21 cellular contexts compared by ENCODE assay signal in genomic region chr13:111050539-111050879, GRCh38.
"Had no signal": no experiment of that assay in that cellular context is flagged by ENCODE, and none has a peak within 500 bp of the region (broad histone marks: within the 10 kb centered on the region; RNA-seq: fewer than 3 reads in every experiment).

No MANE protein-coding gene starts in this region.

- H3K4me1 ChIP-seq: breast epithelium, testis had no signal

- DNase-seq: activated B cell treated with CpG ODN at 0.5 μM for 24 hours; activated CD4-positive, alpha-beta T cell treated with anti-CD3 and anti-CD28 coated beads, Interleukin-2, amount 50 U/mL, for 1 hour; activated gamma-delta T cell treated with Interleukin-2 at 50 U/mL for 16 hours; activated naive CD4-positive, alpha-beta T cell treated with anti-CD3 and anti-CD28 coated beads, Interleukin-2, amount 50 U/mL, for 16 hours; activated T-cell treated with anti-CD3 and anti-CD28 coated beads, Interleukin-2, amount 50 U/mL, for 4 hours; effector CD8-positive, alpha-beta T cell; naive B cell; nephron progenitor cell; occipital lobe; stimulated activated CD4-positive, alpha-beta T cell treated with anti-CD3 and anti-CD28 coated beads, Interleukin-4, amount 100 ng/mL, for 1 hour; T-helper 17 cell; trophoblast cell had no signal

- H3K27ac ChIP-seq: breast epithelium, gastroesophageal sphincter, right atrium auricular region, testis had no signal

- H3K4me1 Mint-ChIP-seq: central memory CD8-positive, alpha-beta T cell; mesothelial cell of epicardium had no signal

- H3K27me3 ChIP-seq: breast epithelium, gastroesophageal sphincter, right atrium auricular region, testis had no signal

- H3K9me3 ChIP-seq: breast epithelium, gastroesophageal sphincter, right atrium auricular region, testis had no signal

- H3K36me3 Mint-ChIP-seq: mesothelial cell of epicardium, naive B cell had no signal

- ATAC-seq: activated CD8-positive, alpha-beta T cell treated with anti-CD3 and anti-CD28 coated beads for 36 hours; activated T-cell treated with anti-CD3 and anti-CD28 coated beads, Interleukin-2, amount 50 U/mL, for 4 hours; activated T-helper 17 cell treated with anti-CD3 and anti-CD28 coated beads, Interleukin-2, amount 50 U/mL, for 72 hours; gastroesophageal sphincter; stimulated activated naive CD8-positive, alpha-beta T cell treated with anti-CD3 and anti-CD28 coated beads, Interleukin-15, Interleukin-2, amounts not matched to agents 100 U/mL and 50 U/mL, for 24 hours; T-helper 17 cell had no signal

- H3K9me3 Mint-ChIP-seq: activated B cell treated with CpG ODN at 0.5 μM for 24 hours; activated CD8-positive, alpha-beta T cell treated with anti-CD3 and anti-CD28 coated beads for 36 hours; activated T-cell treated with anti-CD3 and anti-CD28 coated beads, Interleukin-2, amount 50 U/mL, for 4 hours; activated T-helper 17 cell treated with anti-CD3 and anti-CD28 coated beads, Interleukin-2, amount 50 U/mL, for 72 hours; central memory CD8-positive, alpha-beta T cell; naive B cell had no signal

- H3K4me3 Mint-ChIP-seq: activated B cell treated with CpG ODN at 0.5 μM for 24 hours; activated CD8-positive, alpha-beta T cell treated with anti-CD3 and anti-CD28 coated beads for 36 hours; activated T-cell treated with anti-CD3 and anti-CD28 coated beads, Interleukin-2, amount 50 U/mL, for 4 hours; activated T-helper 17 cell treated with anti-CD3 and anti-CD28 coated beads, Interleukin-2, amount 50 U/mL, for 72 hours; central memory CD8-positive, alpha-beta T cell; mesothelial cell of epicardium; nephron progenitor cell; T-helper 17 cell had no signal

- H3K27ac Mint-ChIP-seq: activated B cell treated with CpG ODN at 0.5 μM for 24 hours; activated CD8-positive, alpha-beta T cell treated with anti-CD3 and anti-CD28 coated beads for 36 hours; activated T-helper 17 cell treated with anti-CD3 and anti-CD28 coated beads, Interleukin-2, amount 50 U/mL, for 72 hours; mesothelial cell of epicardium; naive B cell; nephron progenitor cell; T-helper 17 cell had no signal

- H3K36me3 ChIP-seq: breast epithelium, gastroesophageal sphincter, right atrium auricular region had no signal

- H3K4me3 ChIP-seq: breast epithelium, gastroesophageal sphincter, right atrium auricular region, testis had no signal
